ENCODE assay signal across 17 cellular contexts in genomic region chr10:49361178-49361554, GRCh38. TPM values are rescaled to one million over a fixed set of nuclear protein-coding genes. Genes with fewer than 3 reads are reported as not detected.
DNase-seq lines count a peak whose midpoint lies in the region.
"Had no signal": no experiment of that assay in that cellular context is flagged by ENCODE, and none has a peak within 500 bp of the region (broad histone marks: within the 10 kb centered on the region; RNA-seq: fewer than 3 reads in every experiment).

No MANE protein-coding gene starts in this region.

- H3K9ac ChIP-seq in BLaER1 (no peak overlapping the region), neuronal stem cell (ENCODE audit: low read depth, low read length, poor library complexity) (no peak overlapping the region)

- no peak overlapping the region for H3K18ac ChIP-seq in neuronal stem cell (ENCODE audit: low read length)

- H4K91ac ChIP-seq in neuronal stem cell (ENCODE audit: low read depth, low read length, poor library complexity), result no peak overlapping the region

- H4K8ac ChIP-seq in neuronal stem cell (ENCODE audit: low read depth, low read length), result no peak overlapping the region

- no peak overlapping the region for H2BK15ac ChIP-seq in neuronal stem cell (ENCODE audit: low read length)

- peak; percentile 17 for DNase-seq in activated CD8-positive, alpha-beta memory T cell treated with anti-CD3 and anti-CD28 coated beads for 24 hours
- no peak for DNase-seq in activated CD8-positive, alpha-beta memory T cell treated with anti-CD3 and anti-CD28 coated beads, Interleukin-2, amount 50 U/mL, for 48 hours
- DNase-seq in epidermal melanocyte (ENCODE audit: insufficient read length, low spot score) (peak; percentile 6), neuronal stem cell (ENCODE audit: low spot score) (no peak), NCI-H510A (lab: John Stamatoyannopoulos, UW) (no peak)
- DNase-seq in effector CD4-positive, alpha-beta T cell, result no peak
- DNase-seq in stimulated activated CD4-positive, alpha-beta T cell treated with anti-CD3 and anti-CD28 coated beads, Interleukin-4, amount 100 ng/mL, for 24 hours, result no peak
- DNase-seq: AML-193, GOT3, NCI-H146, NCI-H2029, NCI-H226, NCI-H82 had no signal

- peaks cover 36% of the 10 kb centered on the region for H3K4me1 ChIP-seq in BLaER1
- H3K4me1 ChIP-seq in neuronal stem cell (ENCODE audit: control insufficient read depth in 2 of 2, insufficient read depth in 1 of 2, low read depth in 1 of 2, low read length in 2 of 2), result peaks cover 0 to 3% of the 10 kb centered on the region in 2 donors

- H3K23ac ChIP-seq in neuronal stem cell (ENCODE audit: low read depth, low read length, poor library complexity), result peak overlapping the region; percentile 75

- H4K20me1 ChIP-seq in BLaER1, result no peaks in the 10 kb centered on the region

- no peak overlapping the region for H2BK12ac ChIP-seq in neuronal stem cell (ENCODE audit: low read length)

- H2BK5ac ChIP-seq in neuronal stem cell (ENCODE audit: low read length), result no peak overlapping the region

- no peak overlapping the region for H2BK120ac ChIP-seq in neuronal stem cell (ENCODE audit: low read depth, low read length)

- no peak overlapping the region for H2AFZ ChIP-seq in neuronal stem cell (ENCODE audit: low read length)

- H3K4me3 ChIP-seq in BLaER1 (no peak overlapping the region), neuronal stem cell (ENCODE audit: low read length in 2 of 2) (no peak overlapping the region)

- H3K9me3 ChIP-seq in BLaER1 (no peaks in the 10 kb centered on the region), neuronal stem cell (replicated peaks in 1 of 2; ENCODE audit: control insufficient read depth in 2 of 2, insufficient read depth in 1 of 2, low read depth in 1 of 2, low read length in 2 of 2) (no peaks in the 10 kb centered on the region)

- H3K27me3 ChIP-seq in BLaER1, result no peaks in the 10 kb centered on the region
- H3K27me3 ChIP-seq in neuronal stem cell (ENCODE audit: control insufficient read depth in 3 of 3, insufficient read depth in 3 of 3, low read depth in 1 of 3, low read length in 3 of 3), result no peaks in the 10 kb centered on the region

- H3K27ac ChIP-seq in BLaER1 (peak overlapping the region; percentile 38; the same call in 1 of the 2 replicates), neuronal stem cell (replicated peaks; ENCODE audit: low read length) (no peak overlapping the region)

- no peak overlapping the region for H2AK5ac ChIP-seq in neuronal stem cell (ENCODE audit: low read depth, low read length)

- no peak overlapping the region for H3K4ac ChIP-seq in neuronal stem cell (ENCODE audit: low read length)

- peak overlapping the region; percentile 60 for H3K4me2 ChIP-seq in BLaER1
- no peak overlapping the region for H3K4me2 ChIP-seq in neuronal stem cell (ENCODE audit: insufficient read depth, low read length, poor library complexity, severe bottlenecking)

- no peaks in the 10 kb centered on the region for H3K36me3 ChIP-seq in BLaER1
- H3K36me3 ChIP-seq in neuronal stem cell (replicated peaks in 1 of 2; ENCODE audit: control insufficient read depth in 2 of 2, insufficient read depth in 2 of 2, low read length in 2 of 2), result no peaks in the 10 kb centered on the region

- WGBS in neuronal stem cell (ENCODE audit: extremely low coverage in 2 of 2, insufficient read length in 2 of 2, insufficient replicate concordance in 1 of 2), 2 donors, result no CpG with 5 or more reads among the region's 8 CpGs

- no peak overlapping the region for H3K14ac ChIP-seq in neuronal stem cell (ENCODE audit: low read length)

- H3K79me1 ChIP-seq in neuronal stem cell (ENCODE audit: low read depth, low read length), result no peaks in the 10 kb centered on the region

RNA-seq across cellular contexts. Expression of gene DRGX, which starts 34.7 kb away (rescaled TPM):
- not detected for polyA plus RNA-seq in neuronal stem cell (2013, experiment 1 of 2)
- polyA plus RNA-seq in neuronal stem cell (2013, experiment 2 of 2), result not detected
- polyA plus RNA-seq: AG04450, CD14-positive monocyte, IgD-negative memory B cell had no signal

Comparison
In these comparisons a context has a peak if more than half of its experiments do, and no peak if none do; other contexts are left out.
1. DNase-seq: peak in activated CD8-positive, alpha-beta memory T cell treated with anti-CD3 and anti-CD28 coated beads for 24 hours (single experiment) and epidermal melanocyte (single experiment); none in activated CD8-positive, alpha-beta memory T cell treated with anti-CD3 and anti-CD28 coated beads, Interleukin-2, amount 50 U/mL, for 48 hours (single experiment), neuronal stem cell (single experiment), effector CD4-positive, alpha-beta T cell (single experiment), NCI-H510A (single experiment) and stimulated activated CD4-positive, alpha-beta T cell treated with anti-CD3 and anti-CD28 coated beads, Interleukin-4, amount 100 ng/mL, for 24 hours (single experiment).